Comparison of ENCODE assay signal across 11 cellular contexts in genomic region chrX:131985526-131986049, GRCh38. TPM values are rescaled to one million over a fixed set of nuclear protein-coding genes. Genes with fewer than 3 reads are reported as not detected.
A peak's percentile ranks its signal among the peaks of the same experiment; 100 is the strongest.
DNase-seq lines count a peak whose midpoint lies in the region; ATAC-seq and TF ChIP-seq lines count a peak whose summit lies in the region.
"Had no signal": no experiment of that assay in that cellular context is flagged by ENCODE, and none has a peak within 500 bp of the region (broad histone marks: within the 10 kb centered on the region; RNA-seq: fewer than 3 reads in every experiment).

No MANE protein-coding gene starts in this region.

- intact Hi-C loops in thyroid gland (cut with DNase I) = no loop called here

- peaks cover 18% of the 10 kb centered on the region for H3K4me1 ChIP-seq in HUES48 (ENCODE audit: control insufficient read depth, insufficient read depth, low read length)
- H3K4me1 ChIP-seq in thyroid gland = no peaks in the 10 kb centered on the region

- H3K4me3 ChIP-seq in HUES48 (ENCODE audit: low read depth, low read length) (no peak overlapping the region), thyroid gland (replicated peaks in 1 of 3) (no peak overlapping the region)

- H3K27ac ChIP-seq in HUES48 (ENCODE audit: low read depth, low read length) = peak overlapping the region; percentile 16
- H3K27ac ChIP-seq in thyroid gland = no peak overlapping the region

- ATAC-seq in naive B cell (ENCODE audit: low read depth in 2 of 2) = no peak
- no peak for ATAC-seq in HG02642 (IDR thresholded peaks at IDR 0.05; ENCODE audit: poor library complexity, unreplicated experiment)

- no peak overlapping the region for H3K9ac ChIP-seq in HUES48 (ENCODE audit: low read depth, low read length)

- peaks cover 8% of the 10 kb centered on the region; the same call in 1 of the 2 replicates for H3K27me3 ChIP-seq in HUES48 (ENCODE audit: control insufficient read depth, insufficient read depth, low read length)
- peaks cover 8% of the 10 kb centered on the region for H3K27me3 ChIP-seq in thyroid gland

- H3K36me3 Mint-ChIP-seq in activated naive CD8-positive, alpha-beta T cell = peaks cover under 1% of the 10 kb centered on the region
- H3K36me3 Mint-ChIP-seq in naive B cell = peaks cover 0 to 5% of the 10 kb centered on the region in 2 donors

- no peaks in the 10 kb centered on the region for H3K9me3 ChIP-seq in HUES48 (ENCODE audit: control insufficient read depth, insufficient read depth, low read length)
- no peaks in the 10 kb centered on the region for H3K9me3 ChIP-seq in thyroid gland

- no peak for TF ChIP-seq CTCF in thyroid gland (IDR thresholded peaks at IDR 0.05)

- no peaks in the 10 kb centered on the region for H3K27me3 Mint-ChIP-seq in activated naive CD8-positive, alpha-beta T cell
- H3K27me3 Mint-ChIP-seq in naive B cell = peaks cover 0 to 27% (median 0%) of the 10 kb centered on the region in 3 donors

- H3K27ac Mint-ChIP-seq in activated naive CD8-positive, alpha-beta T cell = peak overlapping the region; percentile 93
- peak overlapping the region; percentile 34 to 91 (median 71) for H3K27ac Mint-ChIP-seq in naive B cell

- TF ChIP-seq POLR2A in thyroid gland (IDR thresholded peaks at IDR 0.05) = no peak

- peaks cover under 1% of the 10 kb centered on the region for H3K9me3 Mint-ChIP-seq in activated naive CD8-positive, alpha-beta T cell (ENCODE audit: low read depth)
- H3K9me3 Mint-ChIP-seq in naive B cell = peaks cover 0 to 4% (median 0%) of the 10 kb centered on the region in 7 donors

- H3K4me3 Mint-ChIP-seq in activated naive CD8-positive, alpha-beta T cell = peak overlapping the region; percentile 60
- H3K4me3 Mint-ChIP-seq in naive B cell = peak overlapping the region in 6 of 8 donors; percentile 43 to 72 (median 55)

- 68 to 69% methylated on average over 2 of the region's 4 CpGs for WGBS in thyroid gland, 2 donors

- H3K36me3 ChIP-seq in HUES48 (ENCODE audit: control insufficient read depth, insufficient read depth, low read length) = no peaks in the 10 kb centered on the region
- no peaks in the 10 kb centered on the region for H3K36me3 ChIP-seq in thyroid gland

- DNase-seq in NCI-H146 (lab: John Stamatoyannopoulos, UW) = peak; percentile 1
- DNase-seq in NCI-H146 treated with DMSO at 0.1 percent for 48 hours (lab: John Stamatoyannopoulos, UW; ENCODE audit: unreplicated experiment) = no peak
- no peak for DNase-seq in naive B cell
- DNase-seq in NCI-H1417 (lab: John Stamatoyannopoulos, UW) = no peak
- no peak for DNase-seq in thyroid gland
- DNase-seq: cerebellar nuclear complex; NCI-H1930; stimulated activated naive CD4-positive, alpha-beta T cell treated with Interleukin-2 at 50 U/mL for 16 hours had no signal

- H3K4me1 Mint-ChIP-seq in activated naive CD8-positive, alpha-beta T cell (ENCODE audit: low read depth) = peaks cover 70% of the 10 kb centered on the region
- peaks cover 29 to 52% (median 48%) of the 10 kb centered on the region in 3 donors for H3K4me1 Mint-ChIP-seq in naive B cell

RNA-seq across cellular contexts. Expression of gene STK26, which starts 37.5 kb away (rescaled TPM):
- polyA plus RNA-seq in naive B cell (ENCODE audit: low read depth in 6 of 6) = 10 to 100 TPM; 44.1 to 63.9 (median 54.2) TPM
- total RNA-seq in thyroid gland = 1 to 10 TPM; 4.9 to 7.5 (median 5.6) TPM
